ENCODE assay signal across 11 cellular contexts in the genomic region with DNA sequence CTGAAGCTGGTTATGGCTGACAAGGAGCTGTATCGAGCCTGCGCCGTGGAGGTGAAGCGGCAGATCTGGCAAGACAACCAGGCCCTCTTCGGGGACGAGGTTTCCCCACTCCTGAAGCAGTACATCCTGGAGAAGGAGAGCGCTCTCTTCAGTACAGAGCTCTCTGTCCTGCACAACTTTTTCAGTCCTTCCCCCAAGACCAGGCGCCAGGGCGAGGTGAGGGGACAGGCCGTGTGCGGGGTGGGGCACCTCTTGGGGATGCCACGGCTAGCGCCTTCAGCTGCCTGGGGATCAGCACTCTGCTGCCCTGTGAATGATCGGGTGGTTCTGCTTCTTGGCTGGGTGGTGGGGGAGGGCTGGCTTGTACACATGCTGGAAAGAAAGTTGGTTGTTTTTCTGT. TPM values are rescaled to one million over a fixed set of nuclear protein-coding genes. Genes with fewer than 3 reads are reported as not detected.
DNase-seq lines count a peak whose midpoint lies in the region; ATAC-seq and TF ChIP-seq lines count a peak whose summit lies in the region.
"Had no signal": no experiment of that assay in that cellular context is flagged by ENCODE, and none has a peak within 500 bp of the region (broad histone marks: within the 10 kb centered on the region; RNA-seq: fewer than 3 reads in every experiment).

No MANE protein-coding gene starts in this region.

- H3K27ac ChIP-seq in AG04450 (ENCODE audit: low read depth, low read length), result no peak overlapping the region
- no peak overlapping the region for H3K27ac ChIP-seq in HCT116 (ENCODE audit: low read depth, low read length)
- no peak overlapping the region for H3K27ac ChIP-seq in mesenchymal stem cell (ENCODE audit: low read length, poor library complexity, severe bottlenecking)

- H3K27me3 ChIP-seq in AG04450 (ENCODE audit: control insufficient read depth, insufficient read depth, low read length) (no peaks in the 10 kb centered on the region), HCT116 (ENCODE audit: insufficient read depth, low read length) (no peaks in the 10 kb centered on the region), mesenchymal stem cell (ENCODE audit: control insufficient read depth in 1 of 2, insufficient read depth in 1 of 2, low read length in 2 of 2) (no peaks in the 10 kb centered on the region)

- H3K4me3 Mint-ChIP-seq in activated T-helper 2 cell treated with anti-CD3 and anti-CD28 coated beads, Interferon-gamma antibody, Interleukin-2, Interleukin-4, amounts not matched to agents 10 μg/mL and 5 μg/mL and 100 μg/mL, durations not matched to agents 14 hours and 24 hours and 36 hours (ENCODE audit: low read depth), result peak overlapping the region; percentile 85

- no peak overlapping the region for H2BK5ac ChIP-seq in mesenchymal stem cell (ENCODE audit: low read depth, low read length, poor library complexity, severe bottlenecking)

- no peaks in the 10 kb centered on the region for H3K27me3 Mint-ChIP-seq in activated T-helper 2 cell treated with anti-CD3 and anti-CD28 coated beads, Interferon-gamma antibody, Interleukin-2, Interleukin-4, amounts not matched to agents 10 μg/mL and 5 μg/mL and 100 μg/mL, durations not matched to agents 14 hours and 24 hours and 36 hours (ENCODE audit: low read depth)

- H3K9me3 ChIP-seq in AG04450 (ENCODE audit: control insufficient read depth, insufficient read depth, low read length), result no peaks in the 10 kb centered on the region; the same call in 1 of the 2 replicates
- H3K9me3 ChIP-seq in HCT116 (ENCODE audit: control insufficient read depth in 1 of 2, insufficient read depth in 1 of 2, low read depth in 1 of 2, low read length in 2 of 2), result no peaks in the 10 kb centered on the region
- no peaks in the 10 kb centered on the region for H3K9me3 ChIP-seq in mesenchymal stem cell (ENCODE audit: control insufficient read depth, low read length)
- H3K9me3 ChIP-seq in mucosa of descending colon, result no peaks in the 10 kb centered on the region

- CTCF ChIA-PET in AG04450 (lab: Charles Lee), result interaction anchor here (1.3 to 1.7 kb wide), 2 partner anchors 20 to 166 kb away, joined by 3 to 7 read pairs; a partner anchor contains a TSS
- CTCF ChIA-PET in HCT116 (lab: Charles Lee), result no interaction called here

- H3K36me3 Mint-ChIP-seq in activated T-helper 2 cell treated with anti-CD3 and anti-CD28 coated beads, Interferon-gamma antibody, Interleukin-2, Interleukin-4, amounts not matched to agents 10 μg/mL and 5 μg/mL and 100 μg/mL, durations not matched to agents 14 hours and 24 hours and 36 hours (ENCODE audit: low read depth), result peaks cover 29% of the 10 kb centered on the region

- H2AK5ac ChIP-seq in mesenchymal stem cell (ENCODE audit: low read length, severe bottlenecking), result no peak overlapping the region

- H3K27ac Mint-ChIP-seq in activated T-helper 2 cell treated with anti-CD3 and anti-CD28 coated beads, Interferon-gamma antibody, Interleukin-2, Interleukin-4, amounts not matched to agents 10 μg/mL and 5 μg/mL and 100 μg/mL, durations not matched to agents 14 hours and 24 hours and 36 hours, result no peak overlapping the region

- no peak overlapping the region for H2BK15ac ChIP-seq in mesenchymal stem cell (ENCODE audit: low read depth, poor library complexity, severe bottlenecking)

- no peaks in the 10 kb centered on the region for H4K20me1 ChIP-seq in HCT116 (ENCODE audit: insufficient read depth)

- no peak overlapping the region for H3K18ac ChIP-seq in mesenchymal stem cell (ENCODE audit: low read depth in 1 of 2, low read length in 2 of 2)

- H2AFZ ChIP-seq in HCT116 (ENCODE audit: low read depth, low read length, poor library complexity, severe bottlenecking) (no peak overlapping the region), mesenchymal stem cell (ENCODE audit: low read depth, low read length) (no peak overlapping the region)

- H3K9me2 ChIP-seq in HCT116 (ENCODE audit: insufficient read depth), result no peaks in the 10 kb centered on the region

- H3K4ac ChIP-seq in mesenchymal stem cell (ENCODE audit: low read depth in 1 of 2, low read length in 2 of 2), result no peak overlapping the region

- POLR2A ChIA-PET in AG04450 (lab: Yijun Ruan, JAX) (interaction anchor here (0.8 to 8.8 kb wide), 3 partner anchors 9 to 166 kb away, joined by 3 to 146 read pairs (median 3); a partner anchor contains a TSS), HCT116 (lab: Charles Lee) (interaction anchor here (5.9 kb wide), 1 partner anchor 16 kb away, joined by 39 read pairs; a partner anchor contains a TSS)

- no peak for TF ChIP-seq POLR2A in HCT116 (IDR thresholded peaks at IDR 0.05; ENCODE audit: borderline replicate concordance, extremely low read depth, insufficient read depth, insufficient read length)

- no peak for TF ChIP-seq CTCF in AG04450 (IDR thresholded peaks at IDR 0.05; ENCODE audit: low read depth, low read length)
- TF ChIP-seq CTCF in HCT116 (IDR thresholded peaks at IDR 0.05 in 2 of 3, conservative IDR thresholded peaks at IDR 0.05 in 1 of 3; ENCODE audit: borderline replicate concordance in 1 of 3, insufficient read depth in 1 of 3, low read depth in 2 of 3, low read length in 2 of 3), result no peak
- no peak for TF ChIP-seq CTCF in mucosa of descending colon (IDR thresholded peaks at IDR 0.05)

- H3K14ac ChIP-seq in mesenchymal stem cell (ENCODE audit: low read length in 2 of 2), result no peak overlapping the region

- H3K23ac ChIP-seq in mesenchymal stem cell (ENCODE audit: low read length in 2 of 2), result no peak overlapping the region

- H3K9ac ChIP-seq in HCT116 (ENCODE audit: low read length) (peak overlapping the region; percentile 88; the same call in 1 of the 2 replicates), mesenchymal stem cell (ENCODE audit: low read length) (peak overlapping the region; percentile 90)

- H3K4me3 ChIP-seq in AG04450 (ENCODE audit: low read depth, low read length) (peak overlapping the region; percentile 96), HCT116 (replicated peaks in 1 of 2; ENCODE audit: low read depth in 1 of 2, low read length in 2 of 2) (peak overlapping the region; percentile 97 to 100), mesenchymal stem cell (ENCODE audit: insufficient read depth in 1 of 2, low read depth in 1 of 2, low read length in 2 of 2) (peak overlapping the region in 1 of 2 experiments; percentile 97), mucosa of descending colon (no peak overlapping the region)

- H3K4me1 Mint-ChIP-seq in activated T-helper 2 cell treated with anti-CD3 and anti-CD28 coated beads, Interferon-gamma antibody, Interleukin-2, Interleukin-4, amounts not matched to agents 10 μg/mL and 5 μg/mL and 100 μg/mL, durations not matched to agents 14 hours and 24 hours and 36 hours (ENCODE audit: low read depth), result peaks cover 13% of the 10 kb centered on the region

- intact Hi-C loops in HCT116 (cut with micrococcal nuclease) (no loop called here), mucosa of descending colon (cut with DNase I, micrococcal nuclease) (no loop called here)
- intact Hi-C loops in activated T-helper 2 cell treated with anti-CD3 and anti-CD28 coated beads, Interferon-gamma antibody, Interleukin-2, Interleukin-4, amounts not matched to agents 10 μg/mL and 5 μg/mL and 100 μg/mL, durations not matched to agents 14 hours and 24 hours and 36 hours (cut with micrococcal nuclease), result no loop called here

- no peak overlapping the region for H4K8ac ChIP-seq in mesenchymal stem cell (ENCODE audit: low read length)

- no peak for ATAC-seq in HCT116
- ATAC-seq in mucosa of descending colon, result no peak
- ATAC-seq in GM18517 (IDR thresholded peaks at IDR 0.05; ENCODE audit: unreplicated experiment), result no peak

- H3K9me3 Mint-ChIP-seq in activated T-helper 2 cell treated with anti-CD3 and anti-CD28 coated beads, Interferon-gamma antibody, Interleukin-2, Interleukin-4, amounts not matched to agents 10 μg/mL and 5 μg/mL and 100 μg/mL, durations not matched to agents 14 hours and 24 hours and 36 hours, result no peaks in the 10 kb centered on the region

- H3K36me3 ChIP-seq in HCT116 (ENCODE audit: control insufficient read depth in 1 of 2, insufficient read depth in 2 of 2, low read length in 2 of 2) (peaks cover 17 to 22% of the 10 kb centered on the region in 2 experiments), mesenchymal stem cell (ENCODE audit: control insufficient read depth in 1 of 2, insufficient read depth in 2 of 2, low read depth in 1 of 2, low read length in 2 of 2) (peaks cover 12 to 37% of the 10 kb centered on the region in 2 experiments), mucosa of descending colon (ENCODE audit: low read depth) (no peaks in the 10 kb centered on the region)

- H3K79me2 ChIP-seq in HCT116 (ENCODE audit: insufficient read depth, low read length), result peaks cover 36% of the 10 kb centered on the region

- H3K79me1 ChIP-seq in mesenchymal stem cell (replicated peaks; ENCODE audit: low read length, poor library complexity, severe bottlenecking), result peaks cover 18% of the 10 kb centered on the region

- no peak for TF ChIP-seq RAD21 in HCT116 (IDR thresholded peaks at IDR 0.05; ENCODE audit: low read depth)

- H4K91ac ChIP-seq in mesenchymal stem cell (ENCODE audit: low read length), result no peak overlapping the region

- H3K4me1 ChIP-seq in HCT116 (ENCODE audit: control insufficient read depth in 1 of 2, insufficient read depth in 2 of 2, low read length in 2 of 2), result peaks cover 21 to 42% of the 10 kb centered on the region in 2 experiments
- H3K4me1 ChIP-seq in mesenchymal stem cell (ENCODE audit: control insufficient read depth, insufficient read depth, low read depth, low read length), result peaks cover 28% of the 10 kb centered on the region
- H3K4me1 ChIP-seq in mucosa of descending colon (ENCODE audit: low read depth), result peaks cover 21% of the 10 kb centered on the region

- H3K4me2 ChIP-seq in HCT116 (ENCODE audit: low read length), result peak overlapping the region; percentile 93
- H3K4me2 ChIP-seq in mesenchymal stem cell (ENCODE audit: low read length, poor library complexity, severe bottlenecking), result no peak overlapping the region

- no TSS peak for BruUV-seq in HCT116 (replicated peaks; lab: Mats Ljungman, UMichigan)

- H2BK12ac ChIP-seq in mesenchymal stem cell (ENCODE audit: low read length in 2 of 2), result no peak overlapping the region

- RAD21 ChIA-PET in HCT116 (lab: Charles Lee; ENCODE audit: low non-redundant PET in 1 of 2, low total read pairs in 2 of 2, uncharacterized antibody in 2 of 2, unreplicated experiment in 2 of 2), result no interaction called here

- WGBS in mesenchymal stem cell, result 99% methylated on average over 14 of the region's 14 CpGs

- H2BK120ac ChIP-seq in mesenchymal stem cell (ENCODE audit: low read depth, low read length), result no peak overlapping the region

- no peak for DNase-seq in AG04450 (ENCODE audit: low read depth, low spot score)
- no peak for DNase-seq in HCT116 (ENCODE audit: low read depth, low spot score)
- DNase-seq in activated T-helper 2 cell treated with anti-CD3 and anti-CD28 coated beads, Interferon-gamma antibody, Interleukin-2, Interleukin-4, amounts not matched to agents 10 μg/mL and 5 μg/mL and 100 μg/mL, durations not matched to agents 14 hours and 24 hours and 36 hours (ENCODE audit: low spot score), result no peak
- no peak for DNase-seq in mesenchymal stem cell
- DNase-seq in foreskin melanocyte, result no peak
- DNase-seq in NCI-H187 (lab: John Stamatoyannopoulos, UW), result no peak
- DNase-seq in mucosa of descending colon, result no peak
- DNase-seq: NCI-H1105, OCI-M1 had no signal

RNA-seq across cellular contexts. Expression of a gene that starts 1.7 kb away (rescaled TPM):
- 27.1 and 38.7 TPM in 2 replicates for polyA plus RNA-seq in AG04450 (2011; rRNA removed)
- 21.9 and 23.5 TPM in 2 replicates for polyA minus RNA-seq in AG04450 (2011; rRNA and poly(A)+ RNA removed)
- total RNA-seq in HCT116 (2021; ENCODE audit: unreplicated experiment) (86.4 TPM), mucosa of descending colon (10 to 100 TPM; 52.9 to 66.2 (median 60.5) TPM)
- 85.5 and 92.1 TPM in 2 replicates for polyA plus RNA-seq in HCT116 (2012)
- 71.4 and 72.6 TPM in 2 replicates for total RNA-seq in activated T-helper 2 cell treated with anti-CD3 and anti-CD28 coated beads, Interferon-gamma antibody, Interleukin-2, Interleukin-4, amounts not matched to agents 10 μg/mL and 5 μg/mL and 100 μg/mL, durations not matched to agents 14 hours and 24 hours and 36 hours
- 30.5 TPM for polyA plus RNA-seq in mesenchymal stem cell (2013, experiment 1 of 2)
- 30.5 TPM for polyA plus RNA-seq in mesenchymal stem cell (2013, experiment 2 of 2)

RNA-seq across cellular contexts. Expression of a gene that starts 5.8 kb away (rescaled TPM):
- polyA plus RNA-seq in AG04450 (2011; rRNA removed), result not detected in 2 replicates
- not detected in 2 replicates for polyA minus RNA-seq in AG04450 (2011; rRNA and poly(A)+ RNA removed)
- total RNA-seq in HCT116 (2021; ENCODE audit: unreplicated experiment), result not detected
- 0.40 TPM in 2 replicates for polyA plus RNA-seq in HCT116 (2012)
- total RNA-seq in activated T-helper 2 cell treated with anti-CD3 and anti-CD28 coated beads, Interferon-gamma antibody, Interleukin-2, Interleukin-4, amounts not matched to agents 10 μg/mL and 5 μg/mL and 100 μg/mL, durations not matched to agents 14 hours and 24 hours and 36 hours, result 0.48 TPM in 2 replicates
- polyA plus RNA-seq in mesenchymal stem cell (2013, experiment 1 of 2), result not detected
- not detected for polyA plus RNA-seq in mesenchymal stem cell (2013, experiment 2 of 2)
- not detected for total RNA-seq in mucosa of descending colon
- total RNA-seq: H1 had no signal
- polyA plus RNA-seq: H1 had no signal

RNA-seq across cellular contexts. Expression of a gene that starts 15.8 kb away (rescaled TPM):
- 223 and 262 TPM in 2 replicates for polyA plus RNA-seq in AG04450 (2011; rRNA removed)
- 180 and 232 TPM in 2 replicates for polyA minus RNA-seq in AG04450 (2011; rRNA and poly(A)+ RNA removed)
- total RNA-seq in HCT116 (2021; ENCODE audit: unreplicated experiment) (502 TPM), mucosa of descending colon (100 to 1,000 TPM; 286 to 379 (median 332) TPM)
- 824 and 914 TPM in 2 replicates for polyA plus RNA-seq in HCT116 (2012)
- 357 and 361 TPM in 2 replicates for total RNA-seq in activated T-helper 2 cell treated with anti-CD3 and anti-CD28 coated beads, Interferon-gamma antibody, Interleukin-2, Interleukin-4, amounts not matched to agents 10 μg/mL and 5 μg/mL and 100 μg/mL, durations not matched to agents 14 hours and 24 hours and 36 hours
- polyA plus RNA-seq in mesenchymal stem cell (2013, experiment 1 of 2), result 181 TPM
- 181 TPM for polyA plus RNA-seq in mesenchymal stem cell (2013, experiment 2 of 2)

RNA-seq across cellular contexts. Expression of a gene that starts 20.7 kb away (rescaled TPM):
- 14.1 and 18.7 TPM in 2 replicates for polyA plus RNA-seq in AG04450 (2011; rRNA removed)
- 10.9 and 14.8 TPM in 2 replicates for polyA minus RNA-seq in AG04450 (2011; rRNA and poly(A)+ RNA removed)
- 34.0 TPM for total RNA-seq in HCT116 (2021; ENCODE audit: unreplicated experiment)
- 21.6 and 22.8 TPM in 2 replicates for polyA plus RNA-seq in HCT116 (2012)
- total RNA-seq in activated T-helper 2 cell treated with anti-CD3 and anti-CD28 coated beads, Interferon-gamma antibody, Interleukin-2, Interleukin-4, amounts not matched to agents 10 μg/mL and 5 μg/mL and 100 μg/mL, durations not matched to agents 14 hours and 24 hours and 36 hours, result 17.2 and 17.5 TPM in 2 replicates
- 30.3 TPM for polyA plus RNA-seq in mesenchymal stem cell (2013, experiment 1 of 2)
- polyA plus RNA-seq in mesenchymal stem cell (2013, experiment 2 of 2), result 30.0 TPM
- total RNA-seq in mucosa of descending colon, result 10 to 100 TPM; 23.3 to 48.6 (median 45.3) TPM

RNA-seq across cellular contexts. Expression of a gene that starts 26.1 kb away (rescaled TPM):
- polyA plus RNA-seq in AG04450 (2011; rRNA removed), result not detected in 2 replicates
- polyA minus RNA-seq in AG04450 (2011; rRNA and poly(A)+ RNA removed), result not detected in 2 replicates
- total RNA-seq in HCT116 (2021; ENCODE audit: unreplicated experiment) (0.15 TPM), mucosa of descending colon (not detected)
- polyA plus RNA-seq in HCT116 (2012), result 0.07 and 0.18 TPM in 2 replicates
- total RNA-seq in activated T-helper 2 cell treated with anti-CD3 and anti-CD28 coated beads, Interferon-gamma antibody, Interleukin-2, Interleukin-4, amounts not matched to agents 10 μg/mL and 5 μg/mL and 100 μg/mL, durations not matched to agents 14 hours and 24 hours and 36 hours, result not detected in 2 replicates
- not detected for polyA plus RNA-seq in mesenchymal stem cell (2013, experiment 1 of 2)
- not detected for polyA plus RNA-seq in mesenchymal stem cell (2013, experiment 2 of 2)
- total RNA-seq: H1 had no signal
